16 cellular contexts compared by ENCODE assay signal in the genomic region with DNA sequence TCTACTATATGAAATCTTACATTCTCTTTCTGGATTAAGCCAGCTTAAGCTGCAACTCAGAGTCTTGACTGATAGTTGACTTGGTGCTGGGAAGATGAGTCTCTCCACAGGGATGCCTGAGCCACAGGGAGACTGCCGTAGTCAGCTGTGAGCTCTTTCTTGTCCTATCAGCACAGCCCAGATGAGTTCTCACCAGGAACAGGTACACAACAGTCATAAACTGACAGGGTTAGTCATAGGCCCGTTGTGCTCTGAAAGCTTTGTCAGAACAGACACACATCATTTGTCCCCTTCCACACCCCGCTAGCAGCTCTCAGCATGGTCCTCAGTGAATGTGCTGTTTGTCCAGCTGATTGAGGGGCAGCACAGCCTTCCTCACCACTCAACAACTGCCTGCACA.
DNase-seq lines count a peak whose midpoint lies in the region; ATAC-seq and TF ChIP-seq lines count a peak whose summit lies in the region.
"Had no signal": no experiment of that assay in that cellular context is flagged by ENCODE, and none has a peak within 500 bp of the region (broad histone marks: within the 10 kb centered on the region; RNA-seq: fewer than 3 reads in every experiment).

No MANE protein-coding gene starts in this region.

- H3K4me1 ChIP-seq in fibroblast of lung (ENCODE audit: control insufficient read depth, extremely low read depth, insufficient read depth, low read length) (peaks cover 19% of the 10 kb centered on the region), sigmoid colon (peaks cover 0 to 16% (median 12%) of the 10 kb centered on the region in 4 donors)
- H3K4me1 ChIP-seq in CD4-positive, alpha-beta memory T cell (ENCODE audit: insufficient read depth, low read length) = peaks cover 3% of the 10 kb centered on the region

- no peak overlapping the region for H3K4me2 ChIP-seq in fibroblast of lung (ENCODE audit: extremely low read depth, insufficient read depth, low read length)

- H3K27me3 Mint-ChIP-seq in CD4-positive, alpha-beta memory T cell = peaks cover 0 to 6% of the 10 kb centered on the region in 2 donors
- peaks cover 12 to 13% of the 10 kb centered on the region in 2 donors for H3K27me3 Mint-ChIP-seq in natural killer cell (ENCODE audit: low read depth in 2 of 2)
- H3K27me3 Mint-ChIP-seq: activated T-helper 17 cell treated with anti-CD3 and anti-CD28 coated beads, Interleukin-2, amount 50 U/mL, for 72 hours had no signal

- 70 to 80% methylated on average over 3 of the region's 3 CpGs for WGBS in sigmoid colon, 2 donors

- DNase-seq in ELR (ENCODE audit: low read depth) = peak; percentile 62
- no peak for DNase-seq in RWPE1 (ENCODE audit: low spot score)
- peak in 1 of 2 donors; percentile 17 for DNase-seq in fibroblast of lung (ENCODE audit: low read depth in 2 of 2)
- DNase-seq in sigmoid colon = no peak
- no peak for DNase-seq in CD4-positive, alpha-beta memory T cell
- DNase-seq in natural killer cell = no peak
- no peak for DNase-seq in left ventricle myocardium superior
- DNase-seq: activated CD4-positive, alpha-beta memory T cell treated with anti-CD3 and anti-CD28 coated beads, Interleukin-2, amount 10 ng/mL, durations not matched to agents 7 days and 5 days; dorsolateral prefrontal cortex; MG63; NCI-H2107; SHP77 treated with DMSO at 0.1 percent for 48 hours; stimulated activated CD4-positive, alpha-beta T cell treated with anti-CD3 and anti-CD28 coated beads, Interleukin-12 subunit alpha, Interleukin-12 subunit beta, amount 100 ng/mL, for 4 hours had no signal

- H3K9me3 Mint-ChIP-seq in CD4-positive, alpha-beta memory T cell = no peaks in the 10 kb centered on the region
- no peaks in the 10 kb centered on the region for H3K9me3 Mint-ChIP-seq in natural killer cell
- H3K9me3 Mint-ChIP-seq: activated CD4-positive, alpha-beta memory T cell treated with anti-CD3 and anti-CD28 coated beads, Interleukin-2, amount 10 ng/mL, durations not matched to agents 7 days and 5 days; activated T-helper 17 cell treated with anti-CD3 and anti-CD28 coated beads, Interleukin-2, amount 50 U/mL, for 72 hours had no signal

- no peaks in the 10 kb centered on the region for H3K79me2 ChIP-seq in fibroblast of lung (ENCODE audit: control insufficient read depth, insufficient read depth, low read length)
- H3K79me2 ChIP-seq: parathyroid adenoma had no signal

- H3K4me3 ChIP-seq in fibroblast of lung (replicated peaks in 1 of 4; ENCODE audit: control extremely low read depth in 1 of 4, insufficient read depth in 1 of 4, low read depth in 3 of 4, low read length in 4 of 4) = no peak overlapping the region
- no peak overlapping the region for H3K4me3 ChIP-seq in sigmoid colon
- H3K4me3 ChIP-seq in CD4-positive, alpha-beta memory T cell (ENCODE audit: low read length in 2 of 2) = no peak overlapping the region
- H3K4me3 ChIP-seq: dorsolateral prefrontal cortex, MG63 had no signal

- H3K36me3 ChIP-seq in fibroblast of lung (ENCODE audit: control insufficient read depth, insufficient read depth, low read length) (no peaks in the 10 kb centered on the region), sigmoid colon (no peaks in the 10 kb centered on the region)
- no peaks in the 10 kb centered on the region for H3K36me3 ChIP-seq in CD4-positive, alpha-beta memory T cell (ENCODE audit: insufficient read depth, low read length)

- H4K20me1 ChIP-seq in fibroblast of lung (ENCODE audit: control insufficient read depth, extremely low read depth, insufficient read depth, low read length) = no peaks in the 10 kb centered on the region

- ATAC-seq in HG03439 (IDR thresholded peaks at IDR 0.05; ENCODE audit: unreplicated experiment) = no peak
- ATAC-seq in natural killer cell = no peak
- no peak for ATAC-seq in left ventricle myocardium superior
- ATAC-seq: activated T-helper 17 cell treated with anti-CD3 and anti-CD28 coated beads, Interleukin-2, amount 50 U/mL, for 72 hours had no signal

- no peak overlapping the region for H3K27ac Mint-ChIP-seq in CD4-positive, alpha-beta memory T cell
- H3K27ac Mint-ChIP-seq in natural killer cell = no peak overlapping the region
- H3K27ac Mint-ChIP-seq: activated CD4-positive, alpha-beta memory T cell treated with anti-CD3 and anti-CD28 coated beads, Interleukin-2, amount 10 ng/mL, durations not matched to agents 7 days and 5 days; activated T-helper 17 cell treated with anti-CD3 and anti-CD28 coated beads, Interleukin-2, amount 50 U/mL, for 72 hours had no signal

- H3K4me1 Mint-ChIP-seq in CD4-positive, alpha-beta memory T cell = peaks cover 0 to 11% (median 4%) of the 10 kb centered on the region in 4 donors
- peaks cover 10% of the 10 kb centered on the region in 2 donors for H3K4me1 Mint-ChIP-seq in natural killer cell
- H3K4me1 Mint-ChIP-seq: activated T-helper 17 cell treated with anti-CD3 and anti-CD28 coated beads, Interleukin-2, amount 50 U/mL, for 72 hours had no signal

- no peak for TF ChIP-seq CTCF in RWPE1 (conservative IDR thresholded peaks at IDR 0.05; ENCODE audit: low read depth)
- TF ChIP-seq CTCF in fibroblast of lung (conservative IDR thresholded peaks at IDR 0.05 in 1 of 2, IDR thresholded peaks at IDR 0.05 in 1 of 2; ENCODE audit: low read depth in 1 of 2, low read length in 2 of 2) = no peak
- no peak for TF ChIP-seq CTCF in sigmoid colon (IDR thresholded peaks at IDR 0.05)
- TF ChIP-seq CTCF in natural killer cell (IDR thresholded peaks at IDR 0.05) = no peak

- no peaks in the 10 kb centered on the region for H3K9me3 ChIP-seq in fibroblast of lung (ENCODE audit: control insufficient read depth, insufficient read depth, low read depth, low read length)
- H3K9me3 ChIP-seq in sigmoid colon = no peaks in the 10 kb centered on the region
- H3K9me3 ChIP-seq in CD4-positive, alpha-beta memory T cell (ENCODE audit: control insufficient read depth in 1 of 2, low read length in 2 of 2) = no peaks in the 10 kb centered on the region

- intact Hi-C loops in sigmoid colon (cut with DNase I) (no loop called here), natural killer cell (cut with micrococcal nuclease) (no loop called here), left ventricle myocardium superior (cut with micrococcal nuclease) (no loop called here)
- intact Hi-C loops in CD4-positive, alpha-beta memory T cell (cut with micrococcal nuclease) = no loop called here

- H3K36me3 Mint-ChIP-seq in CD4-positive, alpha-beta memory T cell = no peaks in the 10 kb centered on the region
- H3K36me3 Mint-ChIP-seq in natural killer cell = no peaks in the 10 kb centered on the region

- CTCF ChIA-PET in RWPE1 (lab: Yijun Ruan, JAX) = no interaction called here
- CTCF ChIA-PET in CD4-positive, alpha-beta memory T cell (lab: Charles Lee; ENCODE audit: partially characterized antibody) = interaction anchor here (1.3 kb wide), 1 partner anchor 410 kb away, joined by 3 read pairs; no protein-coding TSS in a partner anchor

- H3K9ac ChIP-seq in fibroblast of lung (ENCODE audit: insufficient read depth, low read length) = no peak overlapping the region
- H3K9ac ChIP-seq: parathyroid adenoma had no signal

- no peak for TF ChIP-seq EP300 in sigmoid colon (IDR thresholded peaks at IDR 0.05)

- no peak overlapping the region for H2AFZ ChIP-seq in fibroblast of lung (ENCODE audit: low read length)
- H2AFZ ChIP-seq: parathyroid adenoma had no signal

- H3K4me3 Mint-ChIP-seq in CD4-positive, alpha-beta memory T cell = no peak overlapping the region
- no peak overlapping the region for H3K4me3 Mint-ChIP-seq in natural killer cell
- H3K4me3 Mint-ChIP-seq: activated CD4-positive, alpha-beta memory T cell treated with anti-CD3 and anti-CD28 coated beads, Interleukin-2, amount 10 ng/mL, durations not matched to agents 7 days and 5 days; activated T-helper 17 cell treated with anti-CD3 and anti-CD28 coated beads, Interleukin-2, amount 50 U/mL, for 72 hours had no signal

- H3K27me3 ChIP-seq in fibroblast of lung (ENCODE audit: control insufficient read depth, insufficient read depth, low read length) = no peaks in the 10 kb centered on the region
- no peaks in the 10 kb centered on the region for H3K27me3 ChIP-seq in sigmoid colon
- H3K27me3 ChIP-seq in CD4-positive, alpha-beta memory T cell (ENCODE audit: insufficient read depth, low read length) = no peaks in the 10 kb centered on the region
- H3K27me3 ChIP-seq: dorsolateral prefrontal cortex, MG63 had no signal

- TF ChIP-seq POLR2A in sigmoid colon (IDR thresholded peaks at IDR 0.05) = no peak

- H3K27ac ChIP-seq in RWPE1 = peak overlapping the region; percentile 69
- peak overlapping the region; percentile 98 for H3K27ac ChIP-seq in fibroblast of lung (ENCODE audit: insufficient read depth, low read length)
- peak overlapping the region in 3 of 4 donors; percentile 74 to 83 (median 76) for H3K27ac ChIP-seq in sigmoid colon
- no peak overlapping the region for H3K27ac ChIP-seq in CD4-positive, alpha-beta memory T cell (ENCODE audit: low read depth, low read length)
- H3K27ac ChIP-seq: parathyroid adenoma had no signal

- POLR2A ChIA-PET in RWPE1 (lab: Yijun Ruan, JAX; ENCODE audit: low non-redundant PET) = no interaction called here
- POLR2A ChIA-PET in CD4-positive, alpha-beta memory T cell (lab: Charles Lee; ENCODE audit: partially characterized antibody) = no interaction called here
